Comparison of ENCODE assay signal across 8 cellular contexts in genomic region chr7:90709501-90710465, GRCh38.
DNase-seq lines count a peak whose midpoint lies in the region; ATAC-seq and TF ChIP-seq lines count a peak whose summit lies in the region.

No MANE protein-coding gene starts in this region.

- H3K27me3 Mint-ChIP-seq in activated CD8-positive, alpha-beta memory T cell treated with anti-CD3 and anti-CD28 coated beads, Interleukin-2, amount 10 ng/mL, durations not matched to agents 7 days and 5 days, result no peaks in the 10 kb centered on the region

- no peak overlapping the region for H3K4me3 ChIP-seq in kidney epithelial cell (ENCODE audit: low read depth, low read length)

- DNase-seq in kidney epithelial cell (ENCODE audit: low read depth) (peak; percentile 4), GM19240 (ENCODE audit: insufficient read length, low spot score) (no peak), NCI-H82 treated with DMSO at 0.1 percent for 48 hours (lab: John Stamatoyannopoulos, UW; ENCODE audit: unreplicated experiment) (no peak)
- DNase-seq in activated CD8-positive, alpha-beta memory T cell treated with anti-CD3 and anti-CD28 coated beads, Interleukin-2, amount 10 ng/mL, durations not matched to agents 7 days and 5 days, result no peak

- no peaks in the 10 kb centered on the region for H3K27me3 ChIP-seq in kidney epithelial cell (ENCODE audit: control insufficient read depth, insufficient read depth, low read length)

- H3K36me3 Mint-ChIP-seq in activated CD8-positive, alpha-beta memory T cell treated with anti-CD3 and anti-CD28 coated beads, Interleukin-2, amount 10 ng/mL, durations not matched to agents 7 days and 5 days, result no peaks in the 10 kb centered on the region

- H3K4me1 Mint-ChIP-seq in activated CD8-positive, alpha-beta memory T cell treated with anti-CD3 and anti-CD28 coated beads, Interleukin-2, amount 10 ng/mL, durations not matched to agents 7 days and 5 days, result no peaks in the 10 kb centered on the region

- TF ChIP-seq CTCF in kidney epithelial cell (IDR thresholded peaks at IDR 0.05; ENCODE audit: insufficient read depth, low read length, poor library complexity, severe bottlenecking), result no peak

- no peak overlapping the region for H3K27ac Mint-ChIP-seq in activated CD8-positive, alpha-beta memory T cell treated with anti-CD3 and anti-CD28 coated beads, Interleukin-2, amount 10 ng/mL, durations not matched to agents 7 days and 5 days

- no peaks in the 10 kb centered on the region for H3K36me3 ChIP-seq in kidney epithelial cell (ENCODE audit: control insufficient read depth, insufficient read depth, low read length)

- ATAC-seq in GM18907 (IDR thresholded peaks at IDR 0.05; ENCODE audit: unreplicated experiment), result peak; percentile 54
- ATAC-seq in HG02885 (IDR thresholded peaks at IDR 0.05; ENCODE audit: poor library complexity, unreplicated experiment), result peak; percentile 38
- ATAC-seq in SK-N-SH treated with all-trans-retinoic acid at 6 μM for 48 hours, result peak; percentile 71
- no peak for ATAC-seq in HG02981 (IDR thresholded peaks at IDR 0.05; ENCODE audit: unreplicated experiment)
- ATAC-seq in activated CD8-positive, alpha-beta memory T cell treated with anti-CD3 and anti-CD28 coated beads, Interleukin-2, amount 10 ng/mL, durations not matched to agents 7 days and 5 days, result no peak

- CTCF ChIA-PET in activated CD8-positive, alpha-beta memory T cell treated with anti-CD3 and anti-CD28 coated beads, Interleukin-2, amount 10 ng/mL, durations not matched to agents 7 days and 5 days (lab: Charles Lee), result no interaction called here

- H3K9me3 Mint-ChIP-seq in activated CD8-positive, alpha-beta memory T cell treated with anti-CD3 and anti-CD28 coated beads, Interleukin-2, amount 10 ng/mL, durations not matched to agents 7 days and 5 days (ENCODE audit: low read depth), result peaks cover 6% of the 10 kb centered on the region

- H3K4me3 Mint-ChIP-seq in activated CD8-positive, alpha-beta memory T cell treated with anti-CD3 and anti-CD28 coated beads, Interleukin-2, amount 10 ng/mL, durations not matched to agents 7 days and 5 days, result no peak overlapping the region

TF ChIP-seq in SK-N-SH treated with all-trans-retinoic acid at 6 μM for 48 hours, 23 proteins besides CTCF, POLR2A, EP300 and RAD21:
- no peak for TF ChIP-seq TCF4 (CRISPR knock-in tag; IDR thresholded peaks at IDR 0.05; ENCODE audit: borderline replicate concordance)
- TF ChIP-seq BACH2 (CRISPR knock-in tag; IDR thresholded peaks at IDR 0.05; ENCODE audit: borderline replicate concordance), result no peak
- no peak for TF ChIP-seq ARNTL (CRISPR knock-in tag; IDR thresholded peaks at IDR 0.05; ENCODE audit: borderline replicate concordance, low read depth)
- TF ChIP-seq CREB5 (CRISPR knock-in tag; IDR thresholded peaks at IDR 0.05; ENCODE audit: low read depth), result no peak
- no peak for TF ChIP-seq SNAI2 (CRISPR knock-in tag; IDR thresholded peaks at IDR 0.05)
- TF ChIP-seq ZFP30 (CRISPR knock-in tag; IDR thresholded peaks at IDR 0.05), result no peak
- no peak for TF ChIP-seq TSHZ2 (CRISPR knock-in tag; IDR thresholded peaks at IDR 0.05)
- no peak for TF ChIP-seq ZNF565 (CRISPR knock-in tag; conservative IDR thresholded peaks at IDR 0.05; ENCODE audit: low read depth)
- no peak for TF ChIP-seq GLIS3 (CRISPR knock-in tag; IDR thresholded peaks at IDR 0.05)
- no peak; the same call in 1 of the 2 replicates for TF ChIP-seq ISL1 (CRISPR knock-in tag; IDR thresholded peaks at IDR 0.05)
- no peak for TF ChIP-seq RARB (CRISPR knock-in tag; IDR thresholded peaks at IDR 0.05)
- no peak for TF ChIP-seq ZNF70 (CRISPR knock-in tag; IDR thresholded peaks at IDR 0.05)
- TF ChIP-seq POU6F1 (CRISPR knock-in tag; IDR thresholded peaks at IDR 0.05; ENCODE audit: borderline replicate concordance, low read depth), result no peak
- TF ChIP-seq PATZ1 (CRISPR knock-in tag; IDR thresholded peaks at IDR 0.05; ENCODE audit: borderline replicate concordance), result no peak
- TF ChIP-seq TOX (CRISPR knock-in tag; IDR thresholded peaks at IDR 0.05; ENCODE audit: borderline replicate concordance), result no peak
- no peak for TF ChIP-seq ZNF8 (CRISPR knock-in tag; IDR thresholded peaks at IDR 0.05)
- TF ChIP-seq ZC3H10 (CRISPR knock-in tag; IDR thresholded peaks at IDR 0.05), result no peak
- no peak for TF ChIP-seq OSR1 (CRISPR knock-in tag; IDR thresholded peaks at IDR 0.05)

Comparison
In these comparisons a context has a peak if more than half of its experiments do, and no peak if none do; other contexts are left out.
1. ATAC-seq: peak in GM18907 (single experiment), HG02885 (single experiment) and SK-N-SH treated with all-trans-retinoic acid at 6 μM for 48 hours (single experiment); none in HG02981 (single experiment) and activated CD8-positive, alpha-beta memory T cell treated with anti-CD3 and anti-CD28 coated beads, Interleukin-2, amount 10 ng/mL, durations not matched to agents 7 days and 5 days (single experiment).